Comparison of ENCODE assay signal across 15 cellular contexts in genomic region chr17:55314061-55314783, GRCh38. TPM values are rescaled to one million over a fixed set of nuclear protein-coding genes. Genes with fewer than 3 reads are reported as not detected.
DNase-seq lines count a peak whose midpoint lies in the region; ATAC-seq lines count a peak whose summit lies in the region.
"Had no signal": no experiment of that assay in that cellular context is flagged by ENCODE, and none has a peak within 500 bp of the region (broad histone marks: within the 10 kb centered on the region; RNA-seq: fewer than 3 reads in every experiment).

No MANE protein-coding gene starts in this region.

- no peak for DNase-seq in activated CD4-positive, alpha-beta T cell treated with anti-CD3 and anti-CD28 coated beads, Interleukin-2, amount 10 ng/mL, durations not matched to agents 24 days and 14 days
- DNase-seq in activated CD4-positive, alpha-beta T cell treated with anti-CD3 and anti-CD28 coated beads for 1 hour: no peak
- DNase-seq in stimulated activated naive CD8-positive, alpha-beta T cell treated with anti-CD3 and anti-CD28 coated beads, Interleukin-15, amount 100 ng/mL, for 72 hours: no peak
- DNase-seq in stimulated activated naive CD8-positive, alpha-beta T cell treated with anti-CD3 and anti-CD28 coated beads, Interleukin-15, Interleukin-2, amounts not matched to agents 100 U/mL and 50 U/mL, for 24 hours: no peak
- peak; percentile 20 for DNase-seq in superior temporal gyrus (ENCODE audit: extremely low spot score)
- DNase-seq in NCI-H774 (lab: John Stamatoyannopoulos, UW): no peak
- DNase-seq: CD4-positive, alpha-beta memory T cell; DND-41; MG63; NCI-H446; NCI-H526; OCI-M1 had no signal

- H3K4me3 Mint-ChIP-seq in activated CD4-positive, alpha-beta T cell treated with anti-CD3 and anti-CD28 coated beads, Interleukin-2, amount 10 ng/mL, durations not matched to agents 24 days and 14 days: peak overlapping the region; percentile 24
- no peak overlapping the region for H3K4me3 Mint-ChIP-seq in stimulated activated naive CD8-positive, alpha-beta T cell treated with anti-CD3 and anti-CD28 coated beads, Interleukin-15, amount 100 ng/mL, for 72 hours
- peak overlapping the region; percentile 59 for H3K4me3 Mint-ChIP-seq in activated T-helper 17 cell treated with anti-CD3 and anti-CD28 coated beads, Interleukin-2, amount 50 U/mL, for 72 hours
- H3K4me3 Mint-ChIP-seq: CD4-positive, alpha-beta memory T cell had no signal

- peak; percentile 10 for ATAC-seq in stimulated activated naive CD8-positive, alpha-beta T cell treated with anti-CD3 and anti-CD28 coated beads, Interleukin-15, amount 100 ng/mL, for 72 hours
- ATAC-seq in stimulated activated naive CD8-positive, alpha-beta T cell treated with anti-CD3 and anti-CD28 coated beads, Interleukin-15, Interleukin-2, amounts not matched to agents 100 U/mL and 50 U/mL, for 24 hours: no peak
- peak; percentile 54 for ATAC-seq in activated T-helper 17 cell treated with anti-CD3 and anti-CD28 coated beads, Interleukin-2, amount 50 U/mL, for 72 hours (replicated peaks)
- no peak for ATAC-seq in HG03097 (IDR thresholded peaks at IDR 0.05; ENCODE audit: low FRiP score, unreplicated experiment)
- ATAC-seq: K562 had no signal

- peaks cover 15% of the 10 kb centered on the region for H3K4me1 Mint-ChIP-seq in activated CD4-positive, alpha-beta T cell treated with anti-CD3 and anti-CD28 coated beads, Interleukin-2, amount 10 ng/mL, durations not matched to agents 24 days and 14 days
- H3K4me1 Mint-ChIP-seq in stimulated activated naive CD8-positive, alpha-beta T cell treated with anti-CD3 and anti-CD28 coated beads, Interleukin-15, amount 100 ng/mL, for 72 hours: no peaks in the 10 kb centered on the region
- H3K4me1 Mint-ChIP-seq in activated T-helper 17 cell treated with anti-CD3 and anti-CD28 coated beads, Interleukin-2, amount 50 U/mL, for 72 hours: peaks cover 20% of the 10 kb centered on the region

- H3K36me3 Mint-ChIP-seq in activated CD4-positive, alpha-beta T cell treated with anti-CD3 and anti-CD28 coated beads, Interleukin-2, amount 10 ng/mL, durations not matched to agents 24 days and 14 days (ENCODE audit: low read depth): no peaks in the 10 kb centered on the region
- H3K36me3 Mint-ChIP-seq in activated T-helper 17 cell treated with anti-CD3 and anti-CD28 coated beads, Interleukin-2, amount 50 U/mL, for 72 hours (ENCODE audit: low read depth): peaks cover 47% of the 10 kb centered on the region

- H3K27me3 Mint-ChIP-seq in activated CD4-positive, alpha-beta T cell treated with anti-CD3 and anti-CD28 coated beads, Interleukin-2, amount 10 ng/mL, durations not matched to agents 24 days and 14 days: peaks cover 7% of the 10 kb centered on the region
- H3K27me3 Mint-ChIP-seq in stimulated activated naive CD8-positive, alpha-beta T cell treated with anti-CD3 and anti-CD28 coated beads, Interleukin-15, amount 100 ng/mL, for 72 hours: peaks cover 4% of the 10 kb centered on the region
- no peaks in the 10 kb centered on the region for H3K27me3 Mint-ChIP-seq in activated T-helper 17 cell treated with anti-CD3 and anti-CD28 coated beads, Interleukin-2, amount 50 U/mL, for 72 hours
- H3K27me3 Mint-ChIP-seq: CD4-positive, alpha-beta memory T cell had no signal

- no peaks in the 10 kb centered on the region for H3K9me3 Mint-ChIP-seq in activated CD4-positive, alpha-beta T cell treated with anti-CD3 and anti-CD28 coated beads, Interleukin-2, amount 10 ng/mL, durations not matched to agents 24 days and 14 days
- H3K9me3 Mint-ChIP-seq in stimulated activated naive CD8-positive, alpha-beta T cell treated with anti-CD3 and anti-CD28 coated beads, Interleukin-15, amount 100 ng/mL, for 72 hours: no peaks in the 10 kb centered on the region
- no peaks in the 10 kb centered on the region for H3K9me3 Mint-ChIP-seq in activated T-helper 17 cell treated with anti-CD3 and anti-CD28 coated beads, Interleukin-2, amount 50 U/mL, for 72 hours
- H3K9me3 Mint-ChIP-seq: CD4-positive, alpha-beta memory T cell had no signal

- H3K27ac Mint-ChIP-seq in activated CD4-positive, alpha-beta T cell treated with anti-CD3 and anti-CD28 coated beads, Interleukin-2, amount 10 ng/mL, durations not matched to agents 24 days and 14 days: peak overlapping the region; percentile 82
- peak overlapping the region; percentile 1 to 50 for H3K27ac Mint-ChIP-seq in stimulated activated naive CD8-positive, alpha-beta T cell treated with anti-CD3 and anti-CD28 coated beads, Interleukin-15, amount 100 ng/mL, for 72 hours
- peak overlapping the region; percentile 91 for H3K27ac Mint-ChIP-seq in activated T-helper 17 cell treated with anti-CD3 and anti-CD28 coated beads, Interleukin-2, amount 50 U/mL, for 72 hours

- intact Hi-C loops in activated CD4-positive, alpha-beta T cell treated with anti-CD3 and anti-CD28 coated beads, Interleukin-2, amount 10 ng/mL, durations not matched to agents 24 days and 14 days (cut with micrococcal nuclease): no loop called here

RNA-seq across cellular contexts. Expression of gene HLF, which starts 49.5 kb away (rescaled TPM):
- total RNA-seq in activated CD4-positive, alpha-beta T cell treated with anti-CD3 and anti-CD28 coated beads, Interleukin-2, amount 10 ng/mL, durations not matched to agents 24 days and 14 days: 0.92 and 1.3 TPM in 2 replicates
- 10 to 100 TPM; 21.7 to 46.3 TPM for total RNA-seq in activated T-helper 17 cell treated with anti-CD3 and anti-CD28 coated beads, Interleukin-2, amount 50 U/mL, for 72 hours

Comparison
In these comparisons a context has a peak if more than half of its experiments do, and no peak if none do; other contexts are left out.
1. ATAC-seq: peak in stimulated activated naive CD8-positive, alpha-beta T cell treated with anti-CD3 and anti-CD28 coated beads, Interleukin-15, amount 100 ng/mL, for 72 hours (single experiment) and activated T-helper 17 cell treated with anti-CD3 and anti-CD28 coated beads, Interleukin-2, amount 50 U/mL, for 72 hours (single experiment); none in stimulated activated naive CD8-positive, alpha-beta T cell treated with anti-CD3 and anti-CD28 coated beads, Interleukin-15, Interleukin-2, amounts not matched to agents 100 U/mL and 50 U/mL, for 24 hours (single experiment) and HG03097 (single experiment).
2. H3K27ac Mint-ChIP-seq: peak in every context shown above with its lines; median percentile 91 in activated T-helper 17 cell treated with anti-CD3 and anti-CD28 coated beads, Interleukin-2, amount 50 U/mL, for 72 hours; 82 in activated CD4-positive, alpha-beta T cell treated with anti-CD3 and anti-CD28 coated beads, Interleukin-2, amount 10 ng/mL, durations not matched to agents 24 days and 14 days; 26 in stimulated activated naive CD8-positive, alpha-beta T cell treated with anti-CD3 and anti-CD28 coated beads, Interleukin-15, amount 100 ng/mL, for 72 hours.
3. H3K4me3 Mint-ChIP-seq: peak in activated CD4-positive, alpha-beta T cell treated with anti-CD3 and anti-CD28 coated beads, Interleukin-2, amount 10 ng/mL, durations not matched to agents 24 days and 14 days (single experiment) and activated T-helper 17 cell treated with anti-CD3 and anti-CD28 coated beads, Interleukin-2, amount 50 U/mL, for 72 hours (single experiment); none in stimulated activated naive CD8-positive, alpha-beta T cell treated with anti-CD3 and anti-CD28 coated beads, Interleukin-15, amount 100 ng/mL, for 72 hours (0 of 2).